In the genomic region with DNA sequence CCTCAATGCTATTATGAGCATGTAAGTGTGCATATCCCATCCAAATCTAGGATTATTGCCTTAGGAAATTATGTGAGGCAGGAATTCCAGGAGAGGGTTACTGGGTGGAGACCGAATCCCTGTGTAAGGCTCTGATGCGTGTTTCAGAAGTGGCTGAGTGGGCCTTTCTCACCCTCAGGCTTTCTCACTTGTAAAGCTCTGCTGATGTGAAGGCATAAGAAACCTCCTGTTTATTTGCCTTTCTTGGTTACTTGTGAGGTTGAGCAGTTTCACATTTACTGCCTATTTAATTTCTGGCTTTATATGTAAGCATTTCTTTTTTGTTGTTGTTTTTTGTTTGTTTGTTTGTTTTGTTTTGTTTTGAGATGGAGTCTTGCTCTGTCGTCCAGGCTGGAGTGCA, we compare ENCODE assay signal across 36 cellular contexts. TPM values are rescaled to one million over a fixed set of nuclear protein-coding genes. Genes with fewer than 3 reads are reported as not detected.
"Had no signal": no experiment of that assay in that cellular context is flagged by ENCODE, and none has a peak within 500 bp of the region (broad histone marks: within the 10 kb centered on the region; RNA-seq: fewer than 3 reads in every experiment).

No MANE protein-coding gene starts in this region.

- H3K9me3 ChIP-seq: ascending aorta, Peyer's patch, SJSA1, SK-N-SH had no signal

- H3K36me3 ChIP-seq: ascending aorta, cardiac muscle cell, Peyer's patch, SJSA1 had no signal

- ATAC-seq: activated CD4-positive, alpha-beta T cell treated with anti-CD3 and anti-CD28 coated beads for 36 hours; activated CD4-positive, CD25-positive, alpha-beta regulatory T cell treated with anti-CD3 and anti-CD28 coated beads, Interleukin-2, amount 50 U/mL, for 24 hours; PC-3; WTC11 had no signal

- H3K27ac ChIP-seq: ascending aorta, cardiac muscle cell, KMS-11, Peyer's patch, SJSA1 had no signal

- H3K4me3 Mint-ChIP-seq: activated CD4-positive, alpha-beta memory T cell treated with anti-CD3 and anti-CD28 coated beads, Interleukin-2, amount 10 ng/mL, durations not matched to agents 7 days and 5 days; activated CD4-positive, alpha-beta T cell treated with anti-CD3 and anti-CD28 coated beads for 36 hours; activated naive CD8-positive, alpha-beta T cell; T-helper 1 cell treated with Interleukin-12 subunit alpha and Interleukin-12 subunit beta and Interleukin-4 antibody, amounts not matched to agents 30 μg/mL and 1 μg/mL, for 36 hours; T-helper 2 cell treated with Interferon-gamma antibody and Interleukin-4, amounts not matched to agents 5 μg/mL and 100 μg/mL, for 36 hours; WTC11 had no signal

- H3K36me3 Mint-ChIP-seq: activated naive CD8-positive, alpha-beta T cell; WTC11 had no signal

- H3K27ac Mint-ChIP-seq: activated CD4-positive, alpha-beta memory T cell treated with anti-CD3 and anti-CD28 coated beads, Interleukin-2, amount 10 ng/mL, durations not matched to agents 7 days and 5 days; activated CD4-positive, alpha-beta T cell treated with anti-CD3 and anti-CD28 coated beads for 36 hours; activated naive CD8-positive, alpha-beta T cell; activated T-helper 2 cell treated with anti-CD3 and anti-CD28 coated beads, Interferon-gamma antibody, Interleukin-2, Interleukin-4, amounts not matched to agents 10 μg/mL and 5 μg/mL and 100 μg/mL, durations not matched to agents 14 hours and 24 hours and 36 hours; T-helper 1 cell treated with Interleukin-12 subunit alpha and Interleukin-12 subunit beta and Interleukin-4 antibody, amounts not matched to agents 30 μg/mL and 1 μg/mL, for 36 hours; T-helper 2 cell treated with Interferon-gamma antibody and Interleukin-4, amounts not matched to agents 5 μg/mL and 100 μg/mL, for 36 hours; WTC11 had no signal

- H3K4me1 ChIP-seq: ascending aorta, SJSA1 had no signal

- H3K27me3 ChIP-seq: ascending aorta, cardiac muscle cell, Peyer's patch, SJSA1 had no signal

- DNase-seq: activated CD4-positive, alpha-beta memory T cell treated with anti-CD3 and anti-CD28 coated beads, Interleukin-2, amount 10 ng/mL, durations not matched to agents 7 days and 5 days; activated CD4-positive, alpha-beta T cell treated with anti-CD3 and anti-CD28 coated beads for 36 hours; activated CD8-positive, alpha-beta memory T cell treated with anti-CD3 and anti-CD28 coated beads, Interleukin-2, amount 50 U/mL, for 4 hours; activated gamma-delta T cell; activated naive CD4-positive, alpha-beta T cell treated with Interleukin-2 at 50 U/mL for 16 hours; activated T-cell treated with anti-CD3 and anti-CD28 coated beads, Interleukin-2, amount 50 U/mL, for 1 hour; amygdala; MM.1S; MV-4-11; NCI-H1092; NCI-H1436 treated with DMSO at 0.1 percent for 48 hours; NCI-H1694 treated with DMSO at 0.1 percent for 48 hours; NCI-H2029 treated with DMSO at 0.1 percent for 48 hours; NCI-H2107; NCI-H2171; NCI-H510A; NCI-H526; NCI-H748 treated with DMSO at 0.1 percent for 48 hours; NK-92 treated with Interleukin-12 subunit alpha and Interleukin-12 subunit beta, amount 100 ng/mL, for 24 hours; PC-3; Peyer's patch; RPMI8226; SHP77 treated with DMSO at 0.1 percent for 48 hours; SK-N-SH had no signal

- H3K27me3 Mint-ChIP-seq: activated naive CD8-positive, alpha-beta T cell had no signal

- H3K4me3 ChIP-seq: ascending aorta, cardiac muscle cell, Peyer's patch, SJSA1 had no signal

- H3K9me3 Mint-ChIP-seq: activated CD4-positive, alpha-beta memory T cell treated with anti-CD3 and anti-CD28 coated beads, Interleukin-2, amount 10 ng/mL, durations not matched to agents 7 days and 5 days; activated T-helper 2 cell treated with anti-CD3 and anti-CD28 coated beads, Interferon-gamma antibody, Interleukin-2, Interleukin-4, amounts not matched to agents 10 μg/mL and 5 μg/mL and 100 μg/mL, durations not matched to agents 14 hours and 24 hours and 36 hours; T-helper 1 cell treated with Interleukin-12 subunit alpha and Interleukin-12 subunit beta and Interleukin-4 antibody, amounts not matched to agents 30 μg/mL and 1 μg/mL, for 36 hours; T-helper 2 cell treated with Interferon-gamma antibody and Interleukin-4, amounts not matched to agents 5 μg/mL and 100 μg/mL, for 36 hours; WTC11 had no signal

RNA-seq across cellular contexts. Expression of a gene that starts 11.0 kb away (rescaled TPM):
- total RNA-seq: activated CD4-positive, alpha-beta memory T cell treated with anti-CD3 and anti-CD28 coated beads, Interleukin-2, amount 10 ng/mL, durations not matched to agents 7 days and 5 days; ascending aorta; cardiac muscle cell; LHCN-M2; PC-3; Peyer's patch; SJSA1; WTC11 had no signal
- polyA plus RNA-seq: adipose tissue, cardiac muscle cell, SK-N-SH had no signal

RNA-seq across cellular contexts. Expression of a gene that starts 19.9 kb away (rescaled TPM):
- total RNA-seq: ascending aorta, LHCN-M2, Peyer's patch, SJSA1 had no signal

RNA-seq across cellular contexts. Expression of a gene that starts 40.5 kb away (rescaled TPM):
- total RNA-seq: ascending aorta, LHCN-M2, SJSA1 had no signal
